In the genomic region with DNA sequence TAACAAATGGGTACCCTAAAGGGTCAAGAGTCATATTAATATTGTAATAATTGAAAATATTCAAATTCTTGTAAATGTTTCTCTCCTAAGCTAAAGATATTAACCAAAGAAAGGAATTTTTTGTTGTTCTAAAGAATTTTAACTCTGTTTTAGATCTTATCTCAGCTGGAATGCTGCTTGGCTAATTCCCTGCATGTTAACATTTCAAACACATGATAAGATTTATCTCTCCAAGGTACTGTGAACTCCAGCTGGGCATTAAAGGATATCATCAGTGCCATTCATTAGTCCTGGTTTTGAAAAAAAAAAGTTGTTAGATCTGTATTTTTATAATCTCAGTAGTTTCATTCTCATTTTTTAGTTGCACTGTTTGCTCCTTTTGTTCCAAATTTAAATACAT, we compare ENCODE assay signal across 17 cellular contexts.
"Had no signal": no experiment of that assay in that cellular context is flagged by ENCODE, and none has a peak within 500 bp of the region (broad histone marks: within the 10 kb centered on the region; RNA-seq: fewer than 3 reads in every experiment).

No MANE protein-coding gene starts in this region.

- H3K4me3 ChIP-seq: body of pancreas, lung had no signal

- H3K27ac Mint-ChIP-seq: activated naive CD4-positive, alpha-beta T cell treated with anti-CD3 and anti-CD28 coated beads for 36 hours; activated T-helper 1 cell treated with anti-CD3 and anti-CD28 coated beads, Interleukin-12 subunit alpha, Interleukin-12 subunit beta, Interleukin-2, Interleukin-4 antibody, amounts not matched to agents 30 ng/mL and 10 ng/mL and 1 ng/mL, durations not matched to agents 14 hours and 24 hours and 36 hours; dendritic cell treated with granulocyte-macrophage colony-stimulating factor and Interleukin-4, amounts not matched to agents 40 ng/mL and 50 ng/mL, for 4 days; effector memory CD8-positive, alpha-beta T cell; natural killer cell treated with Interleukin-12 subunit alpha and Interleukin-12 subunit beta and Interleukin-15 and Interleukin-18, amount 100 ng/mL, for 72 hours; progenitor cell of endocrine pancreas; stimulated activated naive CD8-positive, alpha-beta T cell treated with anti-CD3 and anti-CD28 coated beads, Interleukin-15, Interleukin-2, amounts not matched to agents 100 ng/mL and 50 ng/mL, for 24 hours; T-cell had no signal

- H3K27ac ChIP-seq: body of pancreas had no signal

- H3K9me3 Mint-ChIP-seq: activated T-helper 1 cell treated with anti-CD3 and anti-CD28 coated beads, Interleukin-12 subunit alpha, Interleukin-12 subunit beta, Interleukin-2, Interleukin-4 antibody, amounts not matched to agents 30 ng/mL and 10 ng/mL and 1 ng/mL, durations not matched to agents 14 hours and 24 hours and 36 hours; dendritic cell treated with granulocyte-macrophage colony-stimulating factor and Interleukin-4, amounts not matched to agents 40 ng/mL and 50 ng/mL, for 4 days; effector memory CD8-positive, alpha-beta T cell; natural killer cell treated with Interleukin-12 subunit alpha and Interleukin-12 subunit beta and Interleukin-15 and Interleukin-18, amount 100 ng/mL, for 72 hours; stimulated activated naive CD8-positive, alpha-beta T cell treated with anti-CD3 and anti-CD28 coated beads, Interleukin-15, Interleukin-2, amounts not matched to agents 100 ng/mL and 50 ng/mL, for 24 hours had no signal

- H3K27me3 ChIP-seq: body of pancreas had no signal

- H3K27me3 Mint-ChIP-seq: dendritic cell treated with granulocyte-macrophage colony-stimulating factor and Interleukin-4, amounts not matched to agents 40 ng/mL and 50 ng/mL, for 4 days; effector memory CD8-positive, alpha-beta T cell; natural killer cell treated with Interleukin-12 subunit alpha and Interleukin-12 subunit beta and Interleukin-15 and Interleukin-18, amount 100 ng/mL, for 72 hours; progenitor cell of endocrine pancreas; stimulated activated naive CD8-positive, alpha-beta T cell treated with anti-CD3 and anti-CD28 coated beads, Interleukin-15, Interleukin-2, amounts not matched to agents 100 ng/mL and 50 ng/mL, for 24 hours; T-cell had no signal

- ATAC-seq: body of pancreas; effector memory CD8-positive, alpha-beta T cell; left cardiac atrium; natural killer cell treated with Interleukin-12 subunit alpha and Interleukin-12 subunit beta and Interleukin-15 and Interleukin-18, amount 100 ng/mL, for 72 hours; sciatic nerve; T-cell had no signal

- H3K4me3 Mint-ChIP-seq: activated naive CD4-positive, alpha-beta T cell treated with anti-CD3 and anti-CD28 coated beads for 36 hours; activated T-helper 1 cell treated with anti-CD3 and anti-CD28 coated beads, Interleukin-12 subunit alpha, Interleukin-12 subunit beta, Interleukin-2, Interleukin-4 antibody, amounts not matched to agents 30 ng/mL and 10 ng/mL and 1 ng/mL, durations not matched to agents 14 hours and 24 hours and 36 hours; dendritic cell treated with granulocyte-macrophage colony-stimulating factor and Interleukin-4, amounts not matched to agents 40 ng/mL and 50 ng/mL, for 4 days; effector memory CD8-positive, alpha-beta T cell; natural killer cell treated with Interleukin-12 subunit alpha and Interleukin-12 subunit beta and Interleukin-15 and Interleukin-18, amount 100 ng/mL, for 72 hours; stimulated activated naive CD8-positive, alpha-beta T cell treated with anti-CD3 and anti-CD28 coated beads, Interleukin-15, Interleukin-2, amounts not matched to agents 100 ng/mL and 50 ng/mL, for 24 hours; T-cell had no signal

- H3K9me3 ChIP-seq: body of pancreas had no signal

- DNase-seq: activated CD4-positive, alpha-beta T cell treated with anti-CD3 and anti-CD28 coated beads for 4 hours; activated naive CD4-positive, alpha-beta T cell treated with anti-CD3 and anti-CD28 coated beads for 36 hours; body of pancreas; effector memory CD8-positive, alpha-beta T cell; erythroblast; left cardiac atrium; nucleus accumbens; stimulated activated CD8-positive, alpha-beta memory T cell treated with anti-CD3 and anti-CD28 coated beads, Interleukin-4, amount 100 ng/mL, for 48 hours; T-cell; T1000 had no signal
